ENCODE assay signal across 16 cellular contexts in the genomic region with DNA sequence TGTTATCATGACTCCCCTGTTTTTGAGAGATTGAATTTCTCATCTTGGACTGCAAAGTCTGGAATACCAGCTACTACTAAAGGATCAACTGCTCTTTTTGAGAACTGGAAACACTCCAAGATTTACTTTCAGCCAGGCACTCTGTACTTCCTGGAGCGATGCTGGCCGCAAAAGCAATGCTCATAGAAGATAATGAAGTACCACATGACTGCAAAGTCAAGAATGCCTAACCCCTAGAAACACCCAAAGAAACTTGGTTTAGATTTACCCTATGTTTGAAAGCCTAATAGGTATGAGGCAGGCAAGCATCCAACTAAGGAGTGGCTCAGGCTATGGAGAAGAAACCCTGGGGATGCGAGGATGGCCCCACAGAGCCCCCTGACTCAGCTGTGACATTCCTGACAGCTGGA. TPM values are rescaled to one million over a fixed set of nuclear protein-coding genes. Genes with fewer than 3 reads are reported as not detected.
A peak's percentile ranks its signal among the peaks of the same experiment; 100 is the strongest.
DNase-seq lines count a peak whose midpoint lies in the region; ATAC-seq, FAIRE-seq and TF ChIP-seq lines count a peak whose summit lies in the region.
"Had no signal": no experiment of that assay in that cellular context is flagged by ENCODE, and none has a peak within 500 bp of the region (broad histone marks: within the 10 kb centered on the region; RNA-seq: fewer than 3 reads in every experiment).

No MANE protein-coding gene starts in this region.

- ATAC-seq in pancreas: peak in 3 of 4 donors; percentile 25 to 68 (median 45)
- ATAC-seq: stimulated activated naive CD8-positive, alpha-beta T cell treated with anti-CD3 and anti-CD28 coated beads, Interleukin-15, amount 100 ng/mL, for 72 hours had no signal

- H3K4me1 Mint-ChIP-seq in CD4-positive, alpha-beta memory T cell: no peaks in the 10 kb centered on the region
- H3K4me1 Mint-ChIP-seq: CD8-positive, alpha-beta memory T cell; stimulated activated naive CD8-positive, alpha-beta T cell treated with anti-CD3 and anti-CD28 coated beads, Interleukin-15, amount 100 ng/mL, for 72 hours had no signal

- no peak for FAIRE-seq in pancreas (lab: Jason Lieb, UNC)
- no peak for FAIRE-seq in GM12892 (lab: Jason Lieb, UNC)
- FAIRE-seq: HTR-8/SVneo had no signal

- H3K27me3 ChIP-seq in pancreas: no peaks in the 10 kb centered on the region
- H3K27me3 ChIP-seq in CD4-positive, alpha-beta memory T cell (ENCODE audit: insufficient read depth, low read length): no peaks in the 10 kb centered on the region

- H3K27me3 Mint-ChIP-seq in CD4-positive, alpha-beta memory T cell: peaks cover 3 to 6% of the 10 kb centered on the region in 2 donors

- no peaks in the 10 kb centered on the region for H3K9me3 ChIP-seq in HEK293 (ENCODE audit: control insufficient read depth, insufficient read depth, low read depth, low read length)
- no peaks in the 10 kb centered on the region for H3K9me3 ChIP-seq in pancreas
- no peaks in the 10 kb centered on the region for H3K9me3 ChIP-seq in CD4-positive, alpha-beta memory T cell (ENCODE audit: control insufficient read depth in 1 of 2, low read length in 2 of 2)

- H3K36me3 ChIP-seq in HEK293 (ENCODE audit: control insufficient read depth in 2 of 2, insufficient read depth in 1 of 2, low read length in 2 of 2): no peaks in the 10 kb centered on the region
- no peaks in the 10 kb centered on the region for H3K36me3 ChIP-seq in pancreas
- H3K36me3 ChIP-seq in CD4-positive, alpha-beta memory T cell (ENCODE audit: insufficient read depth, low read length): no peaks in the 10 kb centered on the region
- H3K36me3 ChIP-seq: WERI-Rb-1 had no signal

- H3K4me1 ChIP-seq in HEK293 (ENCODE audit: control insufficient read depth, insufficient read depth, low read length): peaks cover 4% of the 10 kb centered on the region; the same call in 1 of the 2 replicates
- H3K4me1 ChIP-seq in pancreas: peaks cover 7 to 9% (median 8%) of the 10 kb centered on the region in 3 donors
- no peaks in the 10 kb centered on the region for H3K4me1 ChIP-seq in CD4-positive, alpha-beta memory T cell (ENCODE audit: insufficient read depth, low read length)

- no peaks in the 10 kb centered on the region for H3K36me3 Mint-ChIP-seq in CD4-positive, alpha-beta memory T cell
- H3K36me3 Mint-ChIP-seq: CD8-positive, alpha-beta memory T cell had no signal

- no peak overlapping the region for H3K4me3 ChIP-seq in HEK293 (ENCODE audit: low read depth, low read length)
- no peak overlapping the region for H3K4me3 ChIP-seq in pancreas
- H3K4me3 ChIP-seq in CD4-positive, alpha-beta memory T cell (ENCODE audit: low read length in 2 of 2): no peak overlapping the region

- H3K4me3 Mint-ChIP-seq in CD4-positive, alpha-beta memory T cell: no peak overlapping the region
- H3K4me3 Mint-ChIP-seq: CD8-positive, alpha-beta memory T cell; stimulated activated naive CD8-positive, alpha-beta T cell treated with anti-CD3 and anti-CD28 coated beads, Interleukin-15, amount 100 ng/mL, for 72 hours had no signal

- intact Hi-C loops in pancreas (cut with DNase I): no loop called here
- intact Hi-C loops in CD4-positive, alpha-beta memory T cell (cut with micrococcal nuclease): no loop called here

- POLR2A ChIA-PET in HEK293 (lab: Yijun Ruan, JAX): no interaction called here
- POLR2A ChIA-PET in CD4-positive, alpha-beta memory T cell (lab: Charles Lee; ENCODE audit: partially characterized antibody): no interaction called here

- CTCF ChIA-PET in HEK293 (lab: Yijun Ruan, JAX): no interaction called here
- CTCF ChIA-PET in CD4-positive, alpha-beta memory T cell (lab: Charles Lee; ENCODE audit: partially characterized antibody): no interaction called here

- peaks cover 0 to 3% (median 0%) of the 10 kb centered on the region in 8 donors for H3K9me3 Mint-ChIP-seq in CD4-positive, alpha-beta memory T cell
- H3K9me3 Mint-ChIP-seq: stimulated activated naive CD8-positive, alpha-beta T cell treated with anti-CD3 and anti-CD28 coated beads, Interleukin-15, amount 100 ng/mL, for 72 hours had no signal

- TF ChIP-seq CTCF in HEK293 (tag by site-specific recombination; IDR thresholded peaks at IDR 0.05) (no peak), pancreas (IDR thresholded peaks at IDR 0.05) (no peak)

- no peak for TF ChIP-seq POLR2A in GM12892 (IDR thresholded peaks at IDR 0.05; ENCODE audit: low read depth, low read length)

- no peak overlapping the region for H3K27ac Mint-ChIP-seq in CD4-positive, alpha-beta memory T cell
- H3K27ac Mint-ChIP-seq: CD8-positive, alpha-beta memory T cell; stimulated activated naive CD8-positive, alpha-beta T cell treated with anti-CD3 and anti-CD28 coated beads, Interleukin-15, amount 100 ng/mL, for 72 hours had no signal

- 18 to 23% methylated on average over 3 of the region's 3 CpGs for WGBS in pancreas, 2 donors

- H3K27ac ChIP-seq in HEK293 (ENCODE audit: extremely low read depth, low read depth, low read length): no peak overlapping the region
- no peak overlapping the region for H3K27ac ChIP-seq in pancreas
- no peak overlapping the region for H3K27ac ChIP-seq in CD4-positive, alpha-beta memory T cell (ENCODE audit: low read depth, low read length)
- H3K27ac ChIP-seq: WERI-Rb-1 had no signal

- DNase-seq in NCI-H345 (lab: John Stamatoyannopoulos, UW) (peak; percentile 58), fibroblast of gingiva (ENCODE audit: low read depth) (peak; percentile 72), pancreas (no peak), GM12892 (ENCODE audit: insufficient read length) (no peak)
- DNase-seq in CD4-positive, alpha-beta memory T cell: no peak
- no peak for DNase-seq in stimulated activated CD4-positive, alpha-beta T cell treated with anti-CD3 and anti-CD28 coated beads, Interleukin-12 subunit alpha, Interleukin-12 subunit beta, amount 100 ng/mL, for 4 hours
- DNase-seq: anterior cingulate cortex; CD8-positive, alpha-beta memory T cell; GOT3; NCI-H2081 treated with DMSO at 0.1 percent for 48 hours; RPMI8226; stimulated activated CD4-positive, alpha-beta T cell treated with anti-CD3 and anti-CD28 coated beads, Interleukin-4, amount 100 ng/mL, for 24 hours; stimulated activated naive CD8-positive, alpha-beta T cell treated with anti-CD3 and anti-CD28 coated beads, Interleukin-15, amount 100 ng/mL, for 72 hours; WERI-Rb-1 had no signal

TF ChIP-seq in HEK293, 187 proteins besides CTCF, POLR2A, EP300 and RAD21 (continues in another document):
- TF ChIP-seq ZNF16 (tag by site-specific recombination; IDR thresholded peaks at IDR 0.05; ENCODE audit: low read depth) (no peak), GLIS1 (tag by site-specific recombination; IDR thresholded peaks at IDR 0.05) (peak; percentile 43; the same call in 1 of the 2 replicates), ZNF341 (tag by site-specific recombination; IDR thresholded peaks at IDR 0.05; ENCODE audit: low read depth) (peak; percentile 39; the same call in 1 of the 2 replicates), ZBTB17 (tag by site-specific recombination; IDR thresholded peaks at IDR 0.05) (peak; percentile 33; the same call in 1 of the 2 replicates), ZNF843 (tag by site-specific recombination; IDR thresholded peaks at IDR 0.05) (peak; percentile 64; the same call in 1 of the 2 replicates), ZBTB48 (tag by site-specific recombination; IDR thresholded peaks at IDR 0.05) (0 out of 2 replicates have a peak, but pooled peaks have one; percentile 26), GLIS2 (tag by site-specific recombination; IDR thresholded peaks at IDR 0.05) (peak; percentile 28; the same call in 1 of the 2 replicates), FEZF1 (tag by site-specific recombination; IDR thresholded peaks at IDR 0.05) (peak; percentile 99), WT1 (tag by site-specific recombination; IDR thresholded peaks at IDR 0.05) (peak; percentile 67)
- TF ChIP-seq, protein P1, sequence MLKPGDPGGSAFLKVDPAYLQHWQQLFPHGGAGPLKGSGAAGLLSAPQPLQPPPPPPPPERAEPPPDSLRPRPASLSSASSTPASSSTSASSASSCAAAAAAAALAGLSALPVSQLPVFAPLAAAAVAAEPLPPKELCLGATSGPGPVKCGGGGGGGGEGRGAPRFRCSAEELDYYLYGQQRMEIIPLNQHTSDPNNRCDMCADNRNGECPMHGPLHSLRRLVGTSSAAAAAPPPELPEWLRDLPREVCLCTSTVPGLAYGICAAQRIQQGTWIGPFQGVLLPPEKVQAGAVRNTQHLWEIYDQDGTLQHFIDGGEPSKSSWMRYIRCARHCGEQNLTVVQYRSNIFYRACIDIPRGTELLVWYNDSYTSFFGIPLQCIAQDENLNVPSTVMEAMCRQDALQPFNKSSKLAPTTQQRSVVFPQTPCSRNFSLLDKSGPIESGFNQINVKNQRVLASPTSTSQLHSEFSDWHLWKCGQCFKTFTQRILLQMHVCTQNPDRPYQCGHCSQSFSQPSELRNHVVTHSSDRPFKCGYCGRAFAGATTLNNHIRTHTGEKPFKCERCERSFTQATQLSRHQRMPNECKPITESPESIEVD (tag by site-specific recombination; IDR thresholded peaks at IDR 0.05): peak; percentile 71

RNA-seq across cellular contexts. Expression of gene ARHGAP20, which starts 47.7 kb away (rescaled TPM):
- under 1 TPM; 0.06 to 0.61 (median 0.29) TPM for total RNA-seq in pancreas
- under 1 TPM; 0.05 to 0.23 TPM for polyA plus RNA-seq in pancreas
- not detected for polyA plus RNA-seq in GM12892 (2012; ENCODE audit: missing spikeins)
- total RNA-seq in CD4-positive, alpha-beta memory T cell: under 1 TPM; 0.09 to 0.17 TPM
- polyA plus RNA-seq in CD4-positive, alpha-beta memory T cell: under 1 TPM in 1 of 2 donors, not detected in 1; 0.04 TPM
- polyA plus RNA-seq: CD8-positive, alpha-beta memory T cell had no signal

Comparison
In these comparisons a context has a peak if more than half of its experiments do, and no peak if none do; other contexts are left out.
1. DNase-seq: peak in NCI-H345 (single experiment) and fibroblast of gingiva (single experiment); none in pancreas (0 of 6), GM12892 (single experiment), CD4-positive, alpha-beta memory T cell (0 of 5) and stimulated activated CD4-positive, alpha-beta T cell treated with anti-CD3 and anti-CD28 coated beads, Interleukin-12 subunit alpha, Interleukin-12 subunit beta, amount 100 ng/mL, for 4 hours (single experiment).